Comparison of ENCODE assay signal across 1 cellular context in the genomic region with DNA sequence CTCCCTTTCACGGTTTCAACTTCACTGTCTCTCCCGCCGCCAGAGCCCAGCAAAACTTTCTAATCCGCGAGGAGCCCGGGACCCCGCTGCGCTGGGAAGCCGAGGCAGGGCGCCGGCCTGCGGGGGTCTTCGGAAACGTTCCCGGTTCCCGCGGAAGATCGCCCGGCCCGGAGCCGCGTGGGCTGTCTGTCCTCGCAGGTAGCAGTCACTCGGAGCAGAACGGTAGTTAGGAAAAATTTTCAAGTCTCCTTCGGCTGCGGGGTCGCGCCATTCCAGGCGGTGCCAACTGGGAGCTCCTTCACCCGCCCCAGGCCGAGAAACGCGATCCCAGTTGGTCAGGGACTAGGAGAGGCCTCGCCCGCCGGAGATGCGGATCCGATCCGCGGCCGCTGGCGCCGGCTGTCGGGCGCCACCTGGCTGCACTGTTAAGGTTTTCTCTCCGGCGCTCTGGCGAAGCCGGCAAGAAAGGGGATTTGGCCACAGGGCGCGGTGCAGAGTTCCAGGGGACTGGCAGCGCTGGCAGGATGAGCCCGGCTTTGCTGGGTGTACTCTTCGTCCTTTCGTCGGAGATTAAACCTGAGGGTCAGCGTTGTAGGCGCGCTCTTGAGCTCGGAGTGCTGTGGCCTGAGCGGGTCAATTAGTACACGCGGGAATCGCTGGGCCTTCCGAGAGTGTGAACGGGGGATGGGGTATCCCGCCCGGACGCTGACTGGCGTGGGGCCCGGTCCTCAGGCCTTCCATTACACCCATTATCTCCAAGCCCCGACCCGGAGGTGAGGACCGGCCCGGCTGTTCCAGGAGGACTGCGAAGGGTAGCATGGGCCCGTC.
TF ChIP-seq lines count a peak whose summit lies in the region.

No MANE protein-coding gene starts in this region.

TF ChIP-seq in IMR-90, 13 proteins besides CTCF, POLR2A, EP300 and RAD21:
- TF ChIP-seq SMC3 (IDR thresholded peaks at IDR 0.05; ENCODE audit: low read depth, low read length) (peak; percentile 70), CEBPB (IDR thresholded peaks at IDR 0.05; ENCODE audit: low read depth, low read length) (no peak), RFX5 (IDR thresholded peaks at IDR 0.05; ENCODE audit: low read depth, low read length) (no peak)
- TF ChIP-seq, protein P1, sequence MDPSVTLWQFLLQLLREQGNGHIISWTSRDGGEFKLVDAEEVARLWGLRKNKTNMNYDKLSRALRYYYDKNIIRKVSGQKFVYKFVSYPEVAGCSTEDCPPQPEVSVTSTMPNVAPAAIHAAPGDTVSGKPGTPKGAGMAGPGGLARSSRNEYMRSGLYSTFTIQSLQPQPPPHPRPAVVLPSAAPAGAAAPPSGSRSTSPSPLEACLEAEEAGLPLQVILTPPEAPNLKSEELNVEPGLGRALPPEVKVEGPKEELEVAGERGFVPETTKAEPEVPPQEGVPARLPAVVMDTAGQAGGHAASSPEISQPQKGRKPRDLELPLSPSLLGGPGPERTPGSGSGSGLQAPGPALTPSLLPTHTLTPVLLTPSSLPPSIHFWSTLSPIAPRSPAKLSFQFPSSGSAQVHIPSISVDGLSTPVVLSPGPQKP (IDR thresholded peaks at IDR 0.05; ENCODE audit: borderline replicate concordance, low read depth, low read length), result no peak
TF ChIP-seq in IMR-90: peak in this region for 1.
